In genomic region chr4:85938902-85939301, GRCh38 we compare ENCODE assay signal across 21 cellular contexts.
"Had no signal": no experiment of that assay in that cellular context is flagged by ENCODE, and none has a peak within 500 bp of the region (broad histone marks: within the 10 kb centered on the region; RNA-seq: fewer than 3 reads in every experiment).

No MANE protein-coding gene starts in this region.

- H3K4me3 ChIP-seq: cardiac muscle cell had no signal

- H3K27me3 ChIP-seq: brain microvascular endothelial cell, cardiac muscle cell had no signal

- ATAC-seq: activated T-helper 17 cell treated with anti-CD3 and anti-CD28 coated beads, Interleukin-2, amount 50 U/mL, for 72 hours; T-helper 17 cell had no signal

- H3K36me3 ChIP-seq: brain microvascular endothelial cell, cardiac muscle cell had no signal

- DNase-seq: activated CD4-positive, alpha-beta memory T cell treated with anti-CD3 and anti-CD28 coated beads for 36 hours; activated CD4-positive, alpha-beta T cell treated with anti-CD3 and anti-CD28 coated beads, Interleukin-2, amount 10 ng/mL, durations not matched to agents 7 days and 5 days; activated CD4-positive, CD25-positive, alpha-beta regulatory T cell; activated gamma-delta T cell; activated naive CD4-positive, alpha-beta T cell treated with anti-CD3 and anti-CD28 coated beads for 36 hours; activated T-cell treated with anti-CD3 and anti-CD28 coated beads for 4 hours; activated T-cell treated with anti-CD3 and anti-CD28 coated beads, Interleukin-2, amount 50 U/mL, for 48 hours; brain microvascular endothelial cell; Karpas-422; NCI-H1048; NCI-H146; NCI-H187 treated with DMSO at 0.1 percent for 48 hours; NCI-H2081 treated with DMSO at 0.1 percent for 48 hours; NCI-H526; NCI-H82; NK-92 treated with Interleukin-12 subunit alpha and Interleukin-12 subunit beta, amount 100 ng/mL, for 24 hours; SHP77 treated with DMSO at 0.1 percent for 48 hours; T-helper 17 cell; T-helper 9 cell had no signal

- H3K27ac ChIP-seq: brain microvascular endothelial cell, cardiac muscle cell had no signal
